8 cellular contexts compared by ENCODE assay signal in the genomic region with DNA sequence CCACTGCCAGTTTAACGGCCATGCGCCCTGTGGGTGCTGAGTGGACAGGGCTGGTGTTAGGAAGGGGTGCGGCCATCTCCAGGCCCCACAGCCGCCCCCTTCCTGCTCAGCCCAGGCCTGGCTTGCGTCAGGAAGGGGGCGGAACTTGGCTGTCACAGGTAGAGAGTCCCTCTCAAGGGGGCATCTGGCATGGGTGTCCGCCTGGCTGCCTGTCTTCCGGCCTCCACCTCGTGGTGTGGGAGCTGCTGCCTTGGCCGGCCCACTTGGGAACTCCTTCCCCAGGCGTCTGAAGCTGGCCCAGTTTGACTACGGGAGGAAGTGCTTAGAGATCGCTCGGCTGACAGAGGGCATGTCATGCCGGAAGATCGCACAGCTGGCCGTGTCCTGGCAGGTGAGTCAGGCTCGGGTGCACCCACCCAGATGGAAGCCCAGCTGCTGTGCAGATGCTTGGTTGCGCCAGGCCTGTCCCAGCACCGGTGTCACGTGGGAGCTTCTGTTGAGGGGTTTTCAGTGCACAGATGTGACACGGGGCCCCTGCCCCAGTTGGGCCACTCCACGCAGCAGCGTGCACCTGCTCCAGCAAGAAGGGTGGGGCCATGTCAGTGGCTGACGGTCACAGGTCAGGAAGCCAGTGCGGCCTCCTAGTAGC. TPM values are rescaled to one million over a fixed set of nuclear protein-coding genes. Genes with fewer than 3 reads are reported as not detected.
DNase-seq lines count a peak whose midpoint lies in the region; ATAC-seq and TF ChIP-seq lines count a peak whose summit lies in the region.

No MANE protein-coding gene starts in this region.

- POLR2A ChIA-PET in PC-3 (lab: Charles Lee; ENCODE audit: unreplicated experiment): interaction anchor here (0.6 kb wide), 1 partner anchor 87 kb away, joined by 4 read pairs; the partner anchor contains the start of gene AURKAIP1

- peak overlapping the region; percentile 45 to 67 for H3K4me3 Mint-ChIP-seq in activated T-cell treated with anti-CD3 and anti-CD28 coated beads, Interleukin-2, amount 50 U/mL, for 72 hours

- intact Hi-C loops in PC-3 (cut with micrococcal nuclease): no loop called here

- H3K9me3 ChIP-seq in PC-3 (ENCODE audit: low read length) (no peaks in the 10 kb centered on the region), gastroesophageal sphincter (no peaks in the 10 kb centered on the region), subcutaneous abdominal adipose tissue (ENCODE audit: control insufficient read depth in 5 of 5, low read length in 5 of 5) (no peaks in the 10 kb centered on the region)

- no peaks in the 10 kb centered on the region for H3K9me2 ChIP-seq in PC-3 (replicated peaks; ENCODE audit: low read length)

- H3K4me2 ChIP-seq in PC-3 (ENCODE audit: low read length): no peak overlapping the region

- TF ChIP-seq CTCF in PC-3 (conservative IDR thresholded peaks at IDR 0.05; ENCODE audit: low read depth, low read length) (no peak), gastroesophageal sphincter (IDR thresholded peaks at IDR 0.05) (no peak)

- H3K27me3 ChIP-seq in PC-3 (ENCODE audit: low read length): no peaks in the 10 kb centered on the region
- H3K27me3 ChIP-seq in gastroesophageal sphincter: no peaks in the 10 kb centered on the region
- H3K27me3 ChIP-seq in subcutaneous abdominal adipose tissue (ENCODE audit: control insufficient read depth in 5 of 5, insufficient read depth in 4 of 5, low read length in 5 of 5): no peaks in the 10 kb centered on the region

- H3K79me2 ChIP-seq in PC-3 (ENCODE audit: low read length): no peaks in the 10 kb centered on the region

- H4K20me1 ChIP-seq in PC-3 (ENCODE audit: low read length): no peaks in the 10 kb centered on the region

- ATAC-seq in activated T-cell treated with anti-CD3 and anti-CD28 coated beads, Interleukin-2, amount 50 U/mL, for 72 hours (replicated peaks in 1 of 2): peak; percentile 77
- peak; percentile 61 for ATAC-seq in PC-3
- ATAC-seq in gastroesophageal sphincter: peak; percentile 60
- no peak for ATAC-seq in HG03565 (IDR thresholded peaks at IDR 0.05; ENCODE audit: unreplicated experiment)

- H3K9ac ChIP-seq in PC-3 (ENCODE audit: low read length) (no peak overlapping the region), subcutaneous abdominal adipose tissue (ENCODE audit: low read length in 5 of 5) (peak overlapping the region in 1 of 5 donors; percentile 13)

- in situ Hi-C loops in G401 (cut with HindIII; ENCODE audit: low sequenced_read_pairs): no loop called here

- H3K36me3 Mint-ChIP-seq in activated T-cell treated with anti-CD3 and anti-CD28 coated beads, Interleukin-2, amount 50 U/mL, for 72 hours (ENCODE audit: insufficient read depth in 2 of 2): no peaks in the 10 kb centered on the region

- H3K36me3 ChIP-seq in PC-3 (ENCODE audit: low read depth, low read length) (no peaks in the 10 kb centered on the region), gastroesophageal sphincter (no peaks in the 10 kb centered on the region), subcutaneous abdominal adipose tissue (ENCODE audit: control insufficient read depth in 5 of 5, insufficient read depth in 5 of 5, low read length in 5 of 5) (no peaks in the 10 kb centered on the region)

- no peaks in the 10 kb centered on the region for H3K27me3 Mint-ChIP-seq in activated T-cell treated with anti-CD3 and anti-CD28 coated beads, Interleukin-2, amount 50 U/mL, for 72 hours (ENCODE audit: low read depth)

- 100% methylated on average over 1 of the region's 26 CpGs; no CpG with 5 or more reads in 1 of the 2 donors for WGBS in gastroesophageal sphincter (ENCODE audit: low coverage in 1 of 2), 2 donors

- H3K9me3 Mint-ChIP-seq in activated T-cell treated with anti-CD3 and anti-CD28 coated beads, Interleukin-2, amount 50 U/mL, for 72 hours: no peaks in the 10 kb centered on the region

- peak; percentile 14 to 22 for DNase-seq in activated T-cell treated with anti-CD3 and anti-CD28 coated beads, Interleukin-2, amount 50 U/mL, for 72 hours
- no peak for DNase-seq in activated T-cell treated with anti-CD3 and anti-CD28 coated beads, Interleukin-2, amount 50 U/mL, for 1 hour
- DNase-seq in PC-3 (no peak), G401 (ENCODE audit: low spot score) (no peak)
- DNase-seq in effector CD8-positive, alpha-beta T cell (lab: John Stamatoyannopoulos, UW): no peak

- H3K27ac ChIP-seq in PC-3 (ENCODE audit: low read length) (no peak overlapping the region), gastroesophageal sphincter (peak overlapping the region in 1 of 4 donors; percentile 32), subcutaneous abdominal adipose tissue (ENCODE audit: low read depth, low read length) (no peak overlapping the region)

- no peak overlapping the region for H3K4me3 ChIP-seq in PC-3 (ENCODE audit: low read length)
- H3K4me3 ChIP-seq in gastroesophageal sphincter: no peak overlapping the region
- peak overlapping the region in 4 of 5 donors; percentile 22 to 51 (median 40) for H3K4me3 ChIP-seq in subcutaneous abdominal adipose tissue (ENCODE audit: low read depth in 1 of 5, low read length in 5 of 5)

- H3F3A ChIP-seq in PC-3 (ENCODE audit: low read length, unreplicated experiment): no peaks in the 10 kb centered on the region

- no peak overlapping the region for H2AFZ ChIP-seq in PC-3 (ENCODE audit: low read length)

- H3K4me1 Mint-ChIP-seq in activated T-cell treated with anti-CD3 and anti-CD28 coated beads, Interleukin-2, amount 50 U/mL, for 72 hours (ENCODE audit: low read depth): no peaks in the 10 kb centered on the region

- BruUV-seq in PC-3 (replicated peaks; lab: Mats Ljungman, UMichigan): no TSS peak

- TF ChIP-seq EP300 in gastroesophageal sphincter (IDR thresholded peaks at IDR 0.05): no peak

- H3K27ac Mint-ChIP-seq in activated T-cell treated with anti-CD3 and anti-CD28 coated beads, Interleukin-2, amount 50 U/mL, for 72 hours: no peak overlapping the region

- H3K4me1 ChIP-seq in PC-3 (ENCODE audit: insufficient read depth, low read length) (peaks cover 4% of the 10 kb centered on the region), gastroesophageal sphincter (no peaks in the 10 kb centered on the region), subcutaneous abdominal adipose tissue (ENCODE audit: control insufficient read depth in 5 of 5, insufficient read depth in 5 of 5, low read length in 5 of 5) (peaks cover 0 to 16% (median 12%) of the 10 kb centered on the region in 5 donors)

- no peak for TF ChIP-seq POLR2A in gastroesophageal sphincter (IDR thresholded peaks at IDR 0.05)

- CTCF ChIA-PET in PC-3 (lab: Charles Lee): no interaction called here

RNA-seq across cellular contexts. Expression of gene ATAD3B, which starts 9.1 kb away (rescaled TPM):
- 10 to 100 TPM; 20.6 to 25.3 TPM for total RNA-seq in activated T-cell treated with anti-CD3 and anti-CD28 coated beads, Interleukin-2, amount 50 U/mL, for 72 hours
- total RNA-seq in PC-3 (2014; rRNA removed) (140 and 190 TPM in 2 replicates), gastroesophageal sphincter (10 to 100 TPM in 2 of 4 donors, 1 to 10 TPM in 2; 4.1 to 17.9 (median 12.1) TPM)
- 73.1 and 102 TPM in 2 replicates for total RNA-seq in G401 (2014; rRNA removed; shearing (Covaris generic))

RNA-seq across cellular contexts. Expression of gene ATAD3C, which starts 13.0 kb away (rescaled TPM):
- 1 to 10 TPM; 2.8 to 3.7 TPM for total RNA-seq in activated T-cell treated with anti-CD3 and anti-CD28 coated beads, Interleukin-2, amount 50 U/mL, for 72 hours
- total RNA-seq in PC-3 (2014; rRNA removed) (0.29 and 1.4 TPM in 2 replicates), gastroesophageal sphincter (1 to 10 TPM in 1 of 4 donors, under 1 TPM in 2, not detected in 1; 0.47 to 1.1 (median 0.94) TPM)
- total RNA-seq in G401 (2014; rRNA removed; shearing (Covaris generic)): 0.14 TPM in 1 of 2 replicates, not detected in the other

RNA-seq across cellular contexts. Expression of gene VWA1, which starts 27.0 kb away (rescaled TPM):
- 1 to 10 TPM in 1 of 2 donors, under 1 TPM in 1; 0.94 to 1.4 TPM for total RNA-seq in activated T-cell treated with anti-CD3 and anti-CD28 coated beads, Interleukin-2, amount 50 U/mL, for 72 hours
- 59.1 and 74.5 TPM in 2 replicates for total RNA-seq in PC-3 (2014; rRNA removed)
- 100 to 1,000 TPM in 2 of 4 donors, 10 to 100 TPM in 2; 59.8 to 137 (median 96.4) TPM for total RNA-seq in gastroesophageal sphincter
- 20.3 and 26.8 TPM in 2 replicates for total RNA-seq in G401 (2014; rRNA removed; shearing (Covaris generic))

RNA-seq across cellular contexts. Expression of gene ANKRD65, which starts 41.4 kb away (rescaled TPM):
- under 1 TPM in 1 of 2 donors, not detected in 1; 0.17 TPM for total RNA-seq in activated T-cell treated with anti-CD3 and anti-CD28 coated beads, Interleukin-2, amount 50 U/mL, for 72 hours
- total RNA-seq in PC-3 (2014; rRNA removed) (0.18 and 1.1 TPM in 2 replicates), gastroesophageal sphincter (10 to 100 TPM in 2 of 4 donors, 1 to 10 TPM in 2; 8.7 to 16.9 (median 10.3) TPM)
- total RNA-seq in G401 (2014; rRNA removed; shearing (Covaris generic)): 0.43 and 0.54 TPM in 2 replicates

RNA-seq across cellular contexts. Expression of gene ATAD3A, which starts 49.5 kb away (rescaled TPM):
- total RNA-seq in activated T-cell treated with anti-CD3 and anti-CD28 coated beads, Interleukin-2, amount 50 U/mL, for 72 hours: 10 to 100 TPM; 24.9 to 34.2 TPM
- total RNA-seq in PC-3 (2014; rRNA removed) (186 and 243 TPM in 2 replicates), gastroesophageal sphincter (10 to 100 TPM; 14.9 to 32.9 (median 19.1) TPM)
- total RNA-seq in G401 (2014; rRNA removed; shearing (Covaris generic)): 88.6 and 111 TPM in 2 replicates

Comparison
In these comparisons a context has a peak if more than half of its experiments do, and no peak if none do; other contexts are left out.
1. DNase-seq: peak in activated T-cell treated with anti-CD3 and anti-CD28 coated beads, Interleukin-2, amount 50 U/mL, for 72 hours (2 of 2); none in activated T-cell treated with anti-CD3 and anti-CD28 coated beads, Interleukin-2, amount 50 U/mL, for 1 hour (single experiment), PC-3 (single experiment), G401 (single experiment) and effector CD8-positive, alpha-beta T cell (single experiment).
2. H3K4me3 ChIP-seq: peak in subcutaneous abdominal adipose tissue (4 of 5); none in PC-3 (single experiment) and gastroesophageal sphincter (0 of 2).